Comparison of ENCODE assay signal across 11 cellular contexts in the genomic region with DNA sequence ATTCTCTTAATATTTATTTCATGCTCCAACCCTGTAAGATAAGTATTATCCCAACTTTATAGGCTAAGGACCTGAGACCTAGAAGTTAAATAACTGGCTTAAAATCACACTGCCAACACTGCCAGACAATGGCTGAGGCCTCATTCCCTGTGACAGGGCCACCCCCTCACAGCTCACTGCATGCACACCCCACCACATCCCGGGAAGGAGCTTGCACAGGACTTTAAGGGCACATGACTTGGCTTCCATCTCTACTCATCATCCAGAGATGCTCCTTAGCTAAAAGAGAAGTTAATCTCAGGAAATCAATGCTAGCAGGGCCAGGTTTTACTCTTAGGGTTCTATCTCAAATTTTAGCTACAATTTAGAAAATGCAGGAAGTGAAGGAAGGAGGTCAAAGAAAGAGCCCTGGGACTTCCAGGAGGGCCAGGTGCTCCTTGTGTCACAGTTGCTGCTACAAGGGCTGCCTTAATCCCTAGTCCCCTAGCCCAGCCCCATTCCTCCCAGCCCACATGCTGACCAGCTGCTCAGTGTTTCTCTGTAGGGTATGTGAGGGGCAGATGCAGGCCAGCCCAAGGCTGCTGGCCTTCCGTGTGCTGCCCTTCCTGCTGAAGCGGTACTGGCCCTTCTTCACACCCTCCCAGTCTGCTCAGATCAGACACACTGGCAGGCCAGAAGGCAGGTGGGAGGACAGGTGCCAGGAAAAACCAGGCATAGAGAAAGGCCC. TPM values are rescaled to one million over a fixed set of nuclear protein-coding genes. Genes with fewer than 3 reads are reported as not detected.
A peak's percentile ranks its signal among the peaks of the same experiment; 100 is the strongest.
DNase-seq lines count a peak whose midpoint lies in the region; ATAC-seq lines count a peak whose summit lies in the region.
"Had no signal": no experiment of that assay in that cellular context is flagged by ENCODE, and none has a peak within 500 bp of the region (broad histone marks: within the 10 kb centered on the region; RNA-seq: fewer than 3 reads in every experiment).

No MANE protein-coding gene starts in this region.

- DNase-seq in H7 (peak; percentile 19), SK-N-MC (ENCODE audit: low read depth, low spot score) (no peak), glomerular visceral epithelial cell (ENCODE audit: extremely low spot score) (peak; percentile 43), sciatic nerve (ENCODE audit: low spot score) (no peak), OCI-M1 (lab: John Stamatoyannopoulos, UW) (no peak), NCI-H2029 treated with DMSO at 0.1 percent for 48 hours (lab: John Stamatoyannopoulos, UW) (no peak), dedifferentiated amniotic fluid mesenchymal stem cell (ENCODE audit: extremely low spot score) (no peak)
- DNase-seq: activated B cell treated with CpG ODN at 0.5 μM for 24 hours; activated T-cell treated with anti-CD3 and anti-CD28 coated beads, Interleukin-2, amount 50 U/mL, for 72 hours; uterus had no signal

- H3K27me3 ChIP-seq in H7 (ENCODE audit: control insufficient read depth, insufficient read depth, low read length), result no peaks in the 10 kb centered on the region
- H3K27me3 ChIP-seq: uterus had no signal

- peak overlapping the region; percentile 57 for H3K9ac ChIP-seq in SK-N-MC (ENCODE audit: insufficient read length)

- H3K36me3 ChIP-seq in H7 (replicated peaks; ENCODE audit: control insufficient read depth, insufficient read depth, low read length), result no peaks in the 10 kb centered on the region
- no peaks in the 10 kb centered on the region; the same call in 1 of the 2 replicates for H3K36me3 ChIP-seq in SK-N-MC (ENCODE audit: insufficient read depth, low read length)
- H3K36me3 ChIP-seq: uterus had no signal

- peak overlapping the region; percentile 96 for H3K27ac ChIP-seq in SK-N-MC

- peak; percentile 22 for ATAC-seq in sciatic nerve
- ATAC-seq: activated T-cell treated with anti-CD3 and anti-CD28 coated beads, Interleukin-2, amount 50 U/mL, for 72 hours had no signal

- H3K9me3 ChIP-seq in SK-N-MC (ENCODE audit: low read depth, low read length), result no peaks in the 10 kb centered on the region
- H3K9me3 ChIP-seq: uterus had no signal

- intact Hi-C loops in sciatic nerve (cut with DNase I), result no loop called here

- H3K4me3 ChIP-seq in H7 (ENCODE audit: insufficient read depth, low read depth, low read length) (no peak overlapping the region), SK-N-MC (peak overlapping the region; percentile 71)
- H3K4me3 ChIP-seq: lung, uterus had no signal

RNA-seq across cellular contexts. Expression of a gene that starts 53.5 kb away (rescaled TPM):
- 14.1 and 22.0 TPM in 2 replicates for total RNA-seq in H7 (2014; rRNA removed; shearing (Covaris generic))
- 143 TPM for total RNA-seq in sciatic nerve

Comparison
In these comparisons a context has a peak if more than half of its experiments do, and no peak if none do; other contexts are left out.
1. DNase-seq: peak in H7 (single experiment) and glomerular visceral epithelial cell (single experiment); none in SK-N-MC (single experiment), sciatic nerve (single experiment), OCI-M1 (single experiment), NCI-H2029 treated with DMSO at 0.1 percent for 48 hours (single experiment) and dedifferentiated amniotic fluid mesenchymal stem cell (single experiment).